8 cellular contexts compared by ENCODE assay signal in genomic region chr17:40516581-40517285, GRCh38.
DNase-seq lines count a peak whose midpoint lies in the region; ATAC-seq and TF ChIP-seq lines count a peak whose summit lies in the region.

No MANE protein-coding gene starts in this region.

- H3K79me2 ChIP-seq in Loucy (ENCODE audit: insufficient read depth, low read length), result no peaks in the 10 kb centered on the region

- H2AFZ ChIP-seq in Loucy (ENCODE audit: low read length), result no peak overlapping the region

- no peaks in the 10 kb centered on the region for H3K27me3 ChIP-seq in Loucy (ENCODE audit: insufficient read depth, low read length, poor library complexity, severe bottlenecking)

- H3K9me3 ChIP-seq in Loucy (ENCODE audit: insufficient read depth, low read depth, low read length), result no peaks in the 10 kb centered on the region

- ATAC-seq in GM18867 (IDR thresholded peaks at IDR 0.05; ENCODE audit: unreplicated experiment) (peak; percentile 79), GM18858 (IDR thresholded peaks at IDR 0.05; ENCODE audit: unreplicated experiment) (no peak)
- ATAC-seq in stimulated activated naive CD8-positive, alpha-beta T cell treated with anti-CD3 and anti-CD28 coated beads, Interleukin-15, Interleukin-2, amounts not matched to agents 100 U/mL and 50 U/mL, for 24 hours, result peak; percentile 78

- H4K20me1 ChIP-seq in Loucy (ENCODE audit: insufficient read depth, low read length, poor library complexity, severe bottlenecking), result no peaks in the 10 kb centered on the region

- H3K9me2 ChIP-seq in Loucy (replicated peaks; ENCODE audit: low read depth, low read length), result no peaks in the 10 kb centered on the region

- no peaks in the 10 kb centered on the region for H3K36me3 ChIP-seq in Loucy (ENCODE audit: insufficient read depth, low read length)

- peak overlapping the region; percentile 87 for H3K4me2 ChIP-seq in Loucy (ENCODE audit: low read depth, low read length, poor library complexity, severe bottlenecking)

- H3K4me3 ChIP-seq in Loucy (ENCODE audit: low read length, poor library complexity, severe bottlenecking), result peak overlapping the region; percentile 68

- H3F3A ChIP-seq in Loucy (ENCODE audit: low read depth), result peaks cover 3% of the 10 kb centered on the region

- peak; percentile 50 for DNase-seq in activated CD4-positive, alpha-beta T cell treated with anti-CD3 and anti-CD28 coated beads, Interleukin-2, amount 50 U/mL, for 1 hour
- DNase-seq in germinal center (ENCODE audit: low spot score) (peak; percentile 58), hippocampal formation (lab: John Stamatoyannopoulos, UW) (no peak), NCI-H2227 (lab: John Stamatoyannopoulos, UW; ENCODE audit: unreplicated experiment) (no peak)
- peak; percentile 65 for DNase-seq in stimulated activated naive CD8-positive, alpha-beta T cell treated with anti-CD3 and anti-CD28 coated beads, Interleukin-15, Interleukin-2, amounts not matched to agents 100 U/mL and 50 U/mL, for 24 hours

- H3K9ac ChIP-seq in Loucy (ENCODE audit: low read depth, low read length, poor library complexity, severe bottlenecking), result peak overlapping the region; percentile 57

- H3K4me1 ChIP-seq in Loucy (ENCODE audit: insufficient read depth, low read length, poor library complexity, severe bottlenecking), result peaks cover 60% of the 10 kb centered on the region

- TF ChIP-seq CTCF in Loucy (conservative IDR thresholded peaks at IDR 0.05; ENCODE audit: low read length), result no peak

Comparison
In these comparisons a context has a peak if more than half of its experiments do, and no peak if none do; other contexts are left out.
1. DNase-seq: peak in activated CD4-positive, alpha-beta T cell treated with anti-CD3 and anti-CD28 coated beads, Interleukin-2, amount 50 U/mL, for 1 hour (single experiment), germinal center (single experiment) and stimulated activated naive CD8-positive, alpha-beta T cell treated with anti-CD3 and anti-CD28 coated beads, Interleukin-15, Interleukin-2, amounts not matched to agents 100 U/mL and 50 U/mL, for 24 hours (single experiment); none in hippocampal formation (0 of 2) and NCI-H2227 (single experiment).